Comparison of ENCODE assay signal across 8 cellular contexts in genomic region chr5:95760291-95761191, GRCh38. TPM values are rescaled to one million over a fixed set of nuclear protein-coding genes. Genes with fewer than 3 reads are reported as not detected.
A peak's percentile ranks its signal among the peaks of the same experiment; 100 is the strongest.
DNase-seq lines count a peak whose midpoint lies in the region; ATAC-seq, FAIRE-seq and TF ChIP-seq lines count a peak whose summit lies in the region.

No MANE protein-coding gene starts in this region.

- FAIRE-seq in GM19239 (lab: Jason Lieb, UNC), result peak; percentile 100

- peak overlapping the region; percentile 74 for H3K9ac ChIP-seq in skeletal muscle satellite cell (ENCODE audit: low read depth, low read length)

- no peaks in the 10 kb centered on the region for H3K9me3 ChIP-seq in CD4-positive, CD25-positive, alpha-beta regulatory T cell (ENCODE audit: control insufficient read depth in 2 of 2, low read length in 2 of 2)
- H3K9me3 ChIP-seq in skeletal muscle satellite cell (replicated peaks; ENCODE audit: low read length), result no peaks in the 10 kb centered on the region

- H3K36me3 ChIP-seq in CD4-positive, CD25-positive, alpha-beta regulatory T cell (ENCODE audit: control insufficient read depth, insufficient read depth, low read length), result no peaks in the 10 kb centered on the region
- H3K36me3 ChIP-seq in skeletal muscle satellite cell (ENCODE audit: insufficient read depth, low read length), result peaks cover 38% of the 10 kb centered on the region

- peaks cover 9 to 30% (median 23%) of the 10 kb centered on the region in 4 donors for H3K4me1 Mint-ChIP-seq in CD4-positive, CD25-positive, alpha-beta regulatory T cell

- no peaks in the 10 kb centered on the region for H3K9me3 Mint-ChIP-seq in CD4-positive, CD25-positive, alpha-beta regulatory T cell

- peak overlapping the region; percentile 74 for H3K4me2 ChIP-seq in skeletal muscle satellite cell (ENCODE audit: low read length)

- peak overlapping the region; percentile 62 for H3K27ac ChIP-seq in CD4-positive, CD25-positive, alpha-beta regulatory T cell (ENCODE audit: insufficient read depth, low read length, poor library complexity, severe bottlenecking)

- peak overlapping the region; percentile 93 to 96 (median 94) for H3K27ac Mint-ChIP-seq in CD4-positive, CD25-positive, alpha-beta regulatory T cell

- H3K27me3 ChIP-seq in CD4-positive, CD25-positive, alpha-beta regulatory T cell (ENCODE audit: control insufficient read depth, insufficient read depth, low read length), result no peaks in the 10 kb centered on the region
- H3K27me3 ChIP-seq in skeletal muscle satellite cell (ENCODE audit: control insufficient read depth, insufficient read depth, low read length), result no peaks in the 10 kb centered on the region

- ATAC-seq in CD4-positive, CD25-positive, alpha-beta regulatory T cell (ENCODE audit: low read depth in 2 of 2), result peak; percentile 82 to 85
- ATAC-seq in HG03280 (IDR thresholded peaks at IDR 0.05; ENCODE audit: unreplicated experiment) (peak; percentile 94), SK-N-SH treated with all-trans-retinoic acid at 6 μM for 48 hours (peak; percentile 91)

- peak overlapping the region; percentile 85 for H3K4me3 ChIP-seq in CD4-positive, CD25-positive, alpha-beta regulatory T cell (ENCODE audit: low read depth, low read length)
- peak overlapping the region; percentile 45 for H3K4me3 ChIP-seq in skeletal muscle satellite cell (ENCODE audit: low read length)

- peak overlapping the region; percentile 76 to 95 (median 90) for H3K4me3 Mint-ChIP-seq in CD4-positive, CD25-positive, alpha-beta regulatory T cell

- DNase-seq in CD4-positive, CD25-positive, alpha-beta regulatory T cell, result peak in 2 of 3 donors; percentile 44 to 82
- DNase-seq in GM19239 (ENCODE audit: insufficient read length, low spot score), result peak; percentile 39
- DNase-seq in fibroblast of peridontal ligament (ENCODE audit: extremely low read depth), result peak; percentile 98
- no peak for DNase-seq in UCSD-AML1 (lab: John Stamatoyannopoulos, UW; ENCODE audit: unreplicated experiment)
- DNase-seq in NCI-H1417 (lab: John Stamatoyannopoulos, UW), result no peak

- H3K27me3 Mint-ChIP-seq in CD4-positive, CD25-positive, alpha-beta regulatory T cell, result peaks cover 8% of the 10 kb centered on the region

- no peaks in the 10 kb centered on the region for H3K36me3 Mint-ChIP-seq in CD4-positive, CD25-positive, alpha-beta regulatory T cell

- peaks cover 18% of the 10 kb centered on the region for H3K4me1 ChIP-seq in CD4-positive, CD25-positive, alpha-beta regulatory T cell (ENCODE audit: control insufficient read depth, insufficient read depth, low read length, poor library complexity, severe bottlenecking)
- peaks cover 44% of the 10 kb centered on the region for H3K4me1 ChIP-seq in skeletal muscle satellite cell (ENCODE audit: control insufficient read depth, insufficient read depth, low read length)

TF ChIP-seq in SK-N-SH treated with all-trans-retinoic acid at 6 μM for 48 hours, 23 proteins besides CTCF, POLR2A, EP300 and RAD21:
- TF ChIP-seq ISL1 (CRISPR knock-in tag; IDR thresholded peaks at IDR 0.05) (peak; percentile 87), ESRRG (CRISPR knock-in tag; IDR thresholded peaks at IDR 0.05) (0 out of 2 replicates have a peak, but pooled peaks have one; percentile 35), ZC3H10 (CRISPR knock-in tag; IDR thresholded peaks at IDR 0.05) (no peak), POU6F1 (CRISPR knock-in tag; IDR thresholded peaks at IDR 0.05; ENCODE audit: borderline replicate concordance, low read depth) (0 out of 2 replicates have a peak, but pooled peaks have one; percentile 26), PPARA (CRISPR knock-in tag; IDR thresholded peaks at IDR 0.05; ENCODE audit: borderline replicate concordance) (no peak), ZFP3 (CRISPR knock-in tag; IDR thresholded peaks at IDR 0.05) (no peak)
- TF ChIP-seq, protein P1, sequence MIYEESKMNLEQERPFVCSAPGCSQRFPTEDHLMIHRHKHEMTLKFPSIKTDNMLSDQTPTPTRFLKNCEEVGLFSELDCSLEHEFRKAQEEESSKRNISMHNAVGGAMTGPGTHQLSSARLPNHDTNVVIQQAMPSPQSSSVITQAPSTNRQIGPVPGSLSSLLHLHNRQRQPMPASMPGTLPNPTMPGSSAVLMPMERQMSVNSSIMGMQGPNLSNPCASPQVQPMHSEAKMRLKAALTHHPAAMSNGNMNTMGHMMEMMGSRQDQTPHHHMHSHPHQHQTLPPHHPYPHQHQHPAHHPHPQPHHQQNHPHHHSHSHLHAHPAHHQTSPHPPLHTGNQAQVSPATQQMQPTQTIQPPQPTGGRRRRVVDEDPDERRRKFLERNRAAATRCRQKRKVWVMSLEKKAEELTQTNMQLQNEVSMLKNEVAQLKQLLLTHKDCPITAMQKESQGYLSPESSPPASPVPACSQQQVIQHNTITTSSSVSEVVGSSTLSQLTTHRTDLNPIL (CRISPR knock-in tag; IDR thresholded peaks at IDR 0.05; ENCODE audit: low read depth), result peak; percentile 88; the same call in 1 of the 2 replicates

RNA-seq across cellular contexts. Expression of gene RHOBTB3, which starts 29.4 kb away (rescaled TPM):
- 2.4 TPM for total RNA-seq in CD4-positive, CD25-positive, alpha-beta regulatory T cell
- polyA plus RNA-seq in CD4-positive, CD25-positive, alpha-beta regulatory T cell, result 1 to 10 TPM; 1.4 to 2.8 (median 2.7) TPM
- total RNA-seq in skeletal muscle satellite cell (2012; rRNA removed), result 74.3 and 75.4 TPM in 2 replicates

Comparison
In these comparisons a context has a peak if more than half of its experiments do, and no peak if none do; other contexts are left out.
1. DNase-seq: peak in CD4-positive, CD25-positive, alpha-beta regulatory T cell (2 of 3), GM19239 (single experiment) and fibroblast of peridontal ligament (single experiment); none in UCSD-AML1 (single experiment) and NCI-H1417 (0 of 3).
2. Peak in every context shown above with its lines, with median percentiles within 50 percentile points of each other: ATAC-seq.